1 cellular context compared by ENCODE assay signal in the genomic region with DNA sequence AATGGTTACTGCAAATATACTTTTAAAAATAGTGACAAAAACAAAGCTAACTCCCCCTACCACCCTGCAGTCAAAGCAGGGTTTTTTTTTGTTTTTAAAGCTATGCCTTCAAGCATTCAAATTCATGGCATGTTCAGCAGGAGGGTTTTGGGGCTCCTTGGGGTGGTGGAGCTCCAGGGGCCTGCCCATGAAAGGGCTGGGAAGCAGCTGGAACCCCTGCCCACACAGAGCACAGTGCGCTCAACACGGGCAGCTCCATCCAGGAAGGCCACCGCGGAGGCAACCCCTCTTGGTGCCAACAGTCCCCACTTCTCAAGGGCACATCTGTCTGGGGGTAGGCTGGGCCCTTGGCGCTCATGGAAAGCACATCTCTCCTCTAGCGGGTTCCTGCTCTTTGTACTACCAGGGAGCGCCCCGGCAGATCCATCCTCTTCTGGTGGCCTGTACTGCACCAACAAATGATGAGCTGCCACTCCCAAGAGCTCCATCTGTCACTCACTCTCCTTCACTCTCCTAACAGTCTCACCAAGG.
TF ChIP-seq lines count a peak whose summit lies in the region.

No MANE protein-coding gene starts in this region.

TF ChIP-seq in H1, 55 proteins besides CTCF, POLR2A, EP300 and RAD21:
- TF ChIP-seq SIRT6 (IDR thresholded peaks at IDR 0.05; ENCODE audit: low read length) (no peak), PHF8 (conservative IDR thresholded peaks at IDR 0.05; ENCODE audit: low read depth, low read length) (no peak), RFX5 (IDR thresholded peaks at IDR 0.05; ENCODE audit: borderline replicate concordance, low read depth, low read length) (no peak), TBP (IDR thresholded peaks at IDR 0.05; ENCODE audit: low read depth, low read length) (no peak), TCF12 (IDR thresholded peaks at IDR 0.05; ENCODE audit: low read depth, low read length) (no peak), GABPA (IDR thresholded peaks at IDR 0.05; ENCODE audit: borderline replicate concordance, insufficient read depth, low read length) (no peak), RNF2 (IDR thresholded peaks at IDR 0.05; ENCODE audit: borderline replicate concordance, low read depth, low read length, missing control alignments, poor library complexity, severe bottlenecking) (no peak), ATF2 (IDR thresholded peaks at IDR 0.05; ENCODE audit: low read length) (no peak), SP4 (IDR thresholded peaks at IDR 0.05; ENCODE audit: low read length) (no peak), JUND (IDR thresholded peaks at IDR 0.05; ENCODE audit: low read length) (no peak), JUN (IDR thresholded peaks at IDR 0.05; ENCODE audit: low read depth, low read length) (no peak), RXRA (IDR thresholded peaks at IDR 0.05; ENCODE audit: insufficient read depth, low read depth, low read length) (no peak)
- TF ChIP-seq, protein P1, sequence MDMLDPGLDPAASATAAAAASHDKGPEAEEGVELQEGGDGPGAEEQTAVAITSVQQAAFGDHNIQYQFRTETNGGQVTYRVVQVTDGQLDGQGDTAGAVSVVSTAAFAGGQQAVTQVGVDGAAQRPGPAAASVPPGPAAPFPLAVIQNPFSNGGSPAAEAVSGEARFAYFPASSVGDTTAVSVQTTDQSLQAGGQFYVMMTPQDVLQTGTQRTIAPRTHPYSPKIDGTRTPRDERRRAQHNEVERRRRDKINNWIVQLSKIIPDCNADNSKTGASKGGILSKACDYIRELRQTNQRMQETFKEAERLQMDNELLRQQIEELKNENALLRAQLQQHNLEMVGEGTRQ (IDR thresholded peaks at IDR 0.05; ENCODE audit: low read length): no peak
- TF ChIP-seq, protein P2, sequence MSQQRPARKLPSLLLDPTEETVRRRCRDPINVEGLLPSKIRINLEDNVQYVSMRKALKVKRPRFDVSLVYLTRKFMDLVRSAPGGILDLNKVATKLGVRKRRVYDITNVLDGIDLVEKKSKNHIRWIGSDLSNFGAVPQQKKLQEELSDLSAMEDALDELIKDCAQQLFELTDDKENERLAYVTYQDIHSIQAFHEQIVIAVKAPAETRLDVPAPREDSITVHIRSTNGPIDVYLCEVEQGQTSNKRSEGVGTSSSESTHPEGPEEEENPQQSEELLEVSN (IDR thresholded peaks at IDR 0.05): no peak
